1 cellular context compared by ENCODE assay signal in the genomic region with DNA sequence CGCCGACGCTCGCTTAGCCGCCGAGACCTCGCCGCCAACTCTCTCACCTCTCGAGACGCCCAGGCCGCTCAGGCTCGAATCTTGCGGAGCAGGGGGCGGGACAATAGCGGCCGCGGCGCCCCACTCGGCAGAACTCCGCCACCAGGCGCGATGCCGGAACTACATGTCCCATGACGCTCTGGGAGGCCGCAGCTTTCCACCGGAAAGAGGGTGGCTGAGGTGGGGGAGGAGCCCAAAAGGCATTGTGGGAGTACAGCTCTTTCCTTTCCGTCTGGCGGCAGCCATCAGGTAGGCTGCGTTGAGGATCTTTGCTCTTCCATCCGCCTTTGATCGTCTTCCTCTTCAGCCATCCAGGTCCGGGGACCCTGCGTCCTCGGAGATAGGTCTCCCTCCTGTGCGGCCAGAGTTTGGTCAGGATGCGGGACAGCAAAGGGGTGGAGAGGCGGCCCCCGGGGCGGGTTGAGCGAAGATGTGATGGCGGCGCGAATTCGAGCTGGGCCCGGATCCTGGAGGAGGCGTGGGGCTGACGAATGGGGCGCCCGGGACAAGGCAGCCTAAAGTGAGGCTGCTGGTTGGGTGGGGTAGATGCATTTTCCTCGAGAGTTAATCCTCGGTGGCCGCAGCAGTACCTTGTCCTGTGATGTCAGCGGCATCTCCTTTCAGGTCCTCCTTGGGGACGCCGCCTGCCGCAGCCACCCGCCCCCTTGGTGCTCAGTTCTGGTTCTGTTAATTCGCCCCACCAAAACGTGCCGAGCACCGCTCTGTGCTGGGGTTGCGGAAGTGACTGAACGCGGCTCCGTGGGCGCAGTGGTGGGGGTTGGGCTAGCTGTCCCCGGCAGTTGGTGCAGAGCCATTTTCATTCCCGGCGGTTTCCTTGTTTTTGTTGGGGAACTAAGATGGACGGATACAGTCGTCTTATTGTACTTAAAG.
A peak's percentile ranks its signal among the peaks of the same experiment; 100 is the strongest.
TF ChIP-seq lines count a peak whose summit lies in the region.

A gene (minus strand): TSS at position 105 of the 930 bp plus-strand sequence. CDS start 6,086 bp downstream, outside the sequence.
A gene (plus strand): TSS at position 247 of the 930 bp plus-strand sequence. CDS start 728 bp downstream, outside the sequence.

TF ChIP-seq in IMR-90, 13 proteins besides CTCF, POLR2A, EP300 and RAD21 (continued from another document):
- TF ChIP-seq MXI1 (IDR thresholded peaks at IDR 0.05; ENCODE audit: borderline replicate concordance, low read depth, low read length), result 0 out of 2 replicates have a peak, but pooled peaks have one; percentile 64
- peak; percentile 76 for TF ChIP-seq MAZ (IDR thresholded peaks at IDR 0.05; ENCODE audit: borderline replicate concordance, low read depth, low read length)
- no peak for TF ChIP-seq CEBPB (IDR thresholded peaks at IDR 0.05; ENCODE audit: low read depth, low read length)
- peak; percentile 64; the same call in 1 of the 2 replicates for TF ChIP-seq CHD1 (IDR thresholded peaks at IDR 0.05; ENCODE audit: low read depth, low read length)
- no peak for TF ChIP-seq MAFK (IDR thresholded peaks at IDR 0.05; ENCODE audit: low read depth, low read length)
